ENCODE assay signal across 16 cellular contexts in the genomic region with DNA sequence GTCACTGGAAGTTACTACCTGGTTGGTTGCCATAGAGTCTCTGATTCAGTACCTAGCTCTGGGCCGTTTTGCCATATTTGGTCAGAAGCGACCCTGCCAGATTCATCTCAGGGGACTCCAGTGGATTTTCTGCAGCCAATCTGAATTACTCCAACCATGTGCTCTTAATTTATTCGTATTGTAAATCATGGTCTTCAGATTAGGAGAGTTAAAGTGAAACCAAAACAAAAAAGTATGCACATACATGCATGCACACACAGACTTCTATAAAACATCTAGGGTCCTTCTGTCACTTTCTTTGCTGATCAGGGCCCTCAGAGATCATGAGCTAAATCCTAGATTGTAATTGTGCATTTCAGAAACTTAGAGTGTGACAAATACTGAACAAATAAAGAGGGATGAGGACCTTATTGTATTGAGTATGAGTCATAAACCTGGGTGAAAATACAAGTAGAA.
A peak's percentile ranks its signal among the peaks of the same experiment; 100 is the strongest.
DNase-seq lines count a peak whose midpoint lies in the region; ATAC-seq and TF ChIP-seq lines count a peak whose summit lies in the region.
"Had no signal": no experiment of that assay in that cellular context is flagged by ENCODE, and none has a peak within 500 bp of the region (broad histone marks: within the 10 kb centered on the region; RNA-seq: fewer than 3 reads in every experiment).

No MANE protein-coding gene starts in this region.

- ATAC-seq in HG02798 (IDR thresholded peaks at IDR 0.05; ENCODE audit: poor library complexity, unreplicated experiment), result peak; percentile 48
- peak; percentile 36 for ATAC-seq in foreskin keratinocyte
- ATAC-seq in GM18909 (IDR thresholded peaks at IDR 0.05; ENCODE audit: poor library complexity, unreplicated experiment), result no peak
- ATAC-seq in GM19467 (IDR thresholded peaks at IDR 0.05; ENCODE audit: unreplicated experiment), result no peak
- ATAC-seq: effector memory CD8-positive, alpha-beta T cell had no signal

- POLR2A ChIA-PET in activated CD4-positive, alpha-beta T cell treated with anti-CD3 and anti-CD28 coated beads, Interleukin-2, amount 10 ng/mL, durations not matched to agents 7 days and 5 days (lab: Charles Lee), result interaction anchor here (0.6 kb wide), 1 partner anchor 513 kb away, joined by 3 read pairs; no protein-coding TSS in a partner anchor

- in situ Hi-C loops in GM13976 (cut with MboI; ENCODE audit: low sequenced_read_pairs, unreplicated experiment), result no loop called here

- H3K27ac ChIP-seq in SK-N-MC, result no peak overlapping the region
- H3K27ac ChIP-seq in foreskin keratinocyte, result no peak overlapping the region

- TF ChIP-seq CTCF in foreskin keratinocyte (conservative IDR thresholded peaks at IDR 0.05) (no peak), GM13976 (IDR thresholded peaks at IDR 0.05; ENCODE audit: borderline replicate concordance, control extremely low read depth, extremely low read depth, insufficient read depth, missing control alignments) (no peak)

- CTCF ChIA-PET in activated CD4-positive, alpha-beta T cell treated with anti-CD3 and anti-CD28 coated beads, Interleukin-2, amount 10 ng/mL, durations not matched to agents 7 days and 5 days (lab: Charles Lee), result no interaction called here

- H3K9ac ChIP-seq in SK-N-MC (ENCODE audit: insufficient read length), result peak overlapping the region; percentile 2

- peaks cover 10% of the 10 kb centered on the region for H3K4me1 ChIP-seq in foreskin keratinocyte

- no peak overlapping the region for H3K4me3 Mint-ChIP-seq in activated CD4-positive, alpha-beta T cell treated with anti-CD3 and anti-CD28 coated beads, Interleukin-2, amount 10 ng/mL, durations not matched to agents 7 days and 5 days
- H3K4me3 Mint-ChIP-seq: CD14-positive monocyte; effector memory CD8-positive, alpha-beta T cell had no signal

- H3K36me3 Mint-ChIP-seq in activated CD4-positive, alpha-beta T cell treated with anti-CD3 and anti-CD28 coated beads, Interleukin-2, amount 10 ng/mL, durations not matched to agents 7 days and 5 days (ENCODE audit: low read depth), result no peaks in the 10 kb centered on the region
- H3K36me3 Mint-ChIP-seq: CD14-positive monocyte had no signal

- no peak overlapping the region for H3K27ac Mint-ChIP-seq in activated CD4-positive, alpha-beta T cell treated with anti-CD3 and anti-CD28 coated beads, Interleukin-2, amount 10 ng/mL, durations not matched to agents 7 days and 5 days
- H3K27ac Mint-ChIP-seq: CD14-positive monocyte; effector memory CD8-positive, alpha-beta T cell had no signal

- H3K4me1 Mint-ChIP-seq in activated CD4-positive, alpha-beta T cell treated with anti-CD3 and anti-CD28 coated beads, Interleukin-2, amount 10 ng/mL, durations not matched to agents 7 days and 5 days, result peaks cover 3% of the 10 kb centered on the region
- H3K4me1 Mint-ChIP-seq: CD14-positive monocyte had no signal

- peak overlapping the region; percentile 52 for H3K4me3 ChIP-seq in SK-N-MC

- DNase-seq in DMS 273 treated with DMSO at 0.1 percent for 48 hours (lab: John Stamatoyannopoulos, UW) (peak; percentile 36), SK-N-MC (ENCODE audit: low read depth, low spot score) (no peak), foreskin keratinocyte (no peak), GM13976 (ENCODE audit: low spot score) (no peak)
- DNase-seq in activated CD4-positive, alpha-beta T cell treated with anti-CD3 and anti-CD28 coated beads, Interleukin-2, amount 10 ng/mL, durations not matched to agents 7 days and 5 days, result no peak
- DNase-seq: activated gamma-delta T cell treated with Interleukin-2 at 50 U/mL for 16 hours; effector memory CD8-positive, alpha-beta T cell; GF-D8; HCEC 1CT; kidney glomerular epithelial cell; NCI-H2107; NK-92 treated with Interleukin-12 subunit alpha and Interleukin-12 subunit beta, amount 100 ng/mL, for 24 hours had no signal

- H3K27me3 ChIP-seq in foreskin keratinocyte, result no peaks in the 10 kb centered on the region

- no peaks in the 10 kb centered on the region for H3K36me3 ChIP-seq in SK-N-MC (ENCODE audit: insufficient read depth, low read length)

- no peaks in the 10 kb centered on the region for H3K9me3 ChIP-seq in SK-N-MC (ENCODE audit: low read depth, low read length)

- no peaks in the 10 kb centered on the region for H3K9me3 Mint-ChIP-seq in activated CD4-positive, alpha-beta T cell treated with anti-CD3 and anti-CD28 coated beads, Interleukin-2, amount 10 ng/mL, durations not matched to agents 7 days and 5 days

- peaks cover 5% of the 10 kb centered on the region for H3K27me3 Mint-ChIP-seq in activated CD4-positive, alpha-beta T cell treated with anti-CD3 and anti-CD28 coated beads, Interleukin-2, amount 10 ng/mL, durations not matched to agents 7 days and 5 days

Comparison
In these comparisons a context has a peak if more than half of its experiments do, and no peak if none do; other contexts are left out.
1. ATAC-seq: peak in HG02798 (single experiment) and foreskin keratinocyte (single experiment); none in GM18909 (single experiment) and GM19467 (single experiment).